Comparison of ENCODE assay signal across 8 cellular contexts in the genomic region with DNA sequence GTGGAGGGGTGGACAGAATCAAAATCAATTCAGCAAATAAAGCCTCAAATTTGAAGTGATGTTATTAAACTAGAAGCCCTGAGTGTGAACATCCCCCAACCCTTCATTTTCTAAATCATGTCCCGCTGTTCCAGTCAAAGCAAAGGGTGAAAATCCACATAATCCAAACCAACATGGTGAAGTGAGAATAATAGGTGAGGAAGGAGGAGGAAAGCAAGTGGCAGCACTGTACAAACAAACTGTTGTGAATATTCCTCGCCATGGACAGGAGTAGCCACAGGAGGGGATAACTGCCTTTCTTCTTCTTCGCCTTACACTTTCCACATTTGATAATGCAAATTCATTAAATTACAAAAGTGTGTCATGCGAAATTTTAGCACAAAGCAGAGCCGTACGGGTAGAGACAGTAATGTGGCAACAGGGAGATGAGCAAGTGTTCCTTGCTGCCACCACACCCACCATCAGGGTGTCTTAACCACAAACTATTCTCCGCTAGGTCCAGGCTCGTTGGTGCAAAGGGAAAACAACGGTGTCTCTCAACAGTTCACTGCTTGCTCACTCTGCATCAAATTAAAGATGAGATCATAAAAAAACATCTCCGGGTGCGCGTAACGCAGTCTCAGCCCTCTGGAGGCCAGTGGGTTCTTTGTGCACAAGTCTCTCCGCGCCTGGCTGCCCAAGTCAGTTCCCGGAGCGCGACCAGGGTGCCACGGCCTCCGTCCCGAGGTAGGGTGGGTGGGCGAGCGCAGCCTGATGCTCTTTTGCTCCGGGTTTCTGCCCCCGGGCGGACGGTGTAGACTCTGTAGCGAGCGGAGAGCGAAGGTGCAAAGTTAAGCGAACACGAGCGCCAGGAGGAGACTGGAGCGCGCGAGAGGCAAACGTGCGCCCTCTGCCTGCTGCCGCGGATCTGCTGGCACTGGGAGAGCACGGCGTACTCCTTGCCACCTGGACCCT. TPM values are rescaled to one million over a fixed set of nuclear protein-coding genes. Genes with fewer than 3 reads are reported as not detected.
DNase-seq lines count a peak whose midpoint lies in the region; ATAC-seq and TF ChIP-seq lines count a peak whose summit lies in the region.

No MANE protein-coding gene starts in this region.

- no peaks in the 10 kb centered on the region for H3K9me3 Mint-ChIP-seq in activated CD8-positive, alpha-beta T cell treated with anti-CD3 and anti-CD28 coated beads, Interleukin-2, amount 10 ng/mL, durations not matched to agents 7 days and 5 days (ENCODE audit: insufficient read depth)
- no peaks in the 10 kb centered on the region for H3K9me3 Mint-ChIP-seq in naive B cell

- no peaks in the 10 kb centered on the region for H4K20me1 ChIP-seq in MM.1S (ENCODE audit: insufficient read depth, low read length)

- H2AFZ ChIP-seq in MM.1S (ENCODE audit: low read length), result peak overlapping the region; percentile 71

- H3K4me2 ChIP-seq in MM.1S (ENCODE audit: low read depth, low read length), result peak overlapping the region; percentile 80

- H3K4me3 ChIP-seq in MM.1S (ENCODE audit: low read length) (peak overlapping the region; percentile 61), fibroblast of the aortic adventitia (ENCODE audit: low read depth, low read length) (peak overlapping the region; percentile 55)

- H3K4me1 ChIP-seq in MM.1S (ENCODE audit: low read length), result no peaks in the 10 kb centered on the region

- POLR2A ChIA-PET in activated CD8-positive, alpha-beta T cell treated with anti-CD3 and anti-CD28 coated beads, Interleukin-2, amount 10 ng/mL, durations not matched to agents 7 days and 5 days (lab: Charles Lee), result no interaction called here

- no peak overlapping the region for H3K9ac ChIP-seq in MM.1S (ENCODE audit: low read length)

- no peaks in the 10 kb centered on the region for H3K36me3 ChIP-seq in MM.1S (replicated peaks; ENCODE audit: insufficient read depth, low read length)

- H3F3A ChIP-seq in MM.1S (ENCODE audit: insufficient read depth, low read length), result no peaks in the 10 kb centered on the region

- H3K79me2 ChIP-seq in MM.1S (ENCODE audit: low read length), result no peaks in the 10 kb centered on the region

- no peak overlapping the region for H3K4me3 Mint-ChIP-seq in activated CD8-positive, alpha-beta T cell treated with anti-CD3 and anti-CD28 coated beads, Interleukin-2, amount 10 ng/mL, durations not matched to agents 7 days and 5 days
- H3K4me3 Mint-ChIP-seq in naive B cell, result peak overlapping the region; percentile 27 to 89 (median 77)

- no peak overlapping the region for H3K27ac Mint-ChIP-seq in activated CD8-positive, alpha-beta T cell treated with anti-CD3 and anti-CD28 coated beads, Interleukin-2, amount 10 ng/mL, durations not matched to agents 7 days and 5 days
- no peak overlapping the region for H3K27ac Mint-ChIP-seq in naive B cell

- peaks cover 4% of the 10 kb centered on the region for H3K4me1 Mint-ChIP-seq in activated CD8-positive, alpha-beta T cell treated with anti-CD3 and anti-CD28 coated beads, Interleukin-2, amount 10 ng/mL, durations not matched to agents 7 days and 5 days (ENCODE audit: low read depth)
- peaks cover 5 to 13% (median 9%) of the 10 kb centered on the region in 3 donors for H3K4me1 Mint-ChIP-seq in naive B cell

- CTCF ChIA-PET in activated CD8-positive, alpha-beta T cell treated with anti-CD3 and anti-CD28 coated beads, Interleukin-2, amount 10 ng/mL, durations not matched to agents 7 days and 5 days (lab: Charles Lee), result no interaction called here

- DNase-seq in H4 (ENCODE audit: low spot score) (peak; percentile 48), MM.1S (peak; percentile 72), fibroblast of the aortic adventitia (ENCODE audit: low read depth) (peak; percentile 38), naive B cell (peak; percentile 33), ureter (ENCODE audit: low spot score) (peak; percentile 53)
- DNase-seq in activated CD8-positive, alpha-beta T cell treated with anti-CD3 and anti-CD28 coated beads, Interleukin-2, amount 10 ng/mL, durations not matched to agents 7 days and 5 days, result peak; percentile 26
- no peak for DNase-seq in activated CD4-positive, CD25-positive, alpha-beta regulatory T cell treated with anti-CD3 and anti-CD28 coated beads, Interleukin-2, amount 50 U/mL, for 72 hours

- TF ChIP-seq CTCF in GM12873 (IDR thresholded peaks at IDR 0.05; ENCODE audit: insufficient read depth, low read depth, low read length, missing control alignments) (peak; percentile 75), MM.1S (IDR thresholded peaks at IDR 0.05; ENCODE audit: low read length) (peak; percentile 66), fibroblast of the aortic adventitia (IDR thresholded peaks at IDR 0.05; ENCODE audit: insufficient read depth, low read length) (peak; percentile 54)

- H3K27me3 Mint-ChIP-seq in activated CD8-positive, alpha-beta T cell treated with anti-CD3 and anti-CD28 coated beads, Interleukin-2, amount 10 ng/mL, durations not matched to agents 7 days and 5 days (ENCODE audit: low read depth), result peaks cover 8% of the 10 kb centered on the region
- H3K27me3 Mint-ChIP-seq in naive B cell, result peaks cover 17 to 21% (median 18%) of the 10 kb centered on the region in 3 donors

- H3K36me3 Mint-ChIP-seq in activated CD8-positive, alpha-beta T cell treated with anti-CD3 and anti-CD28 coated beads, Interleukin-2, amount 10 ng/mL, durations not matched to agents 7 days and 5 days (ENCODE audit: low read depth), result no peaks in the 10 kb centered on the region
- H3K36me3 Mint-ChIP-seq in naive B cell, result no peaks in the 10 kb centered on the region

- ATAC-seq in activated CD8-positive, alpha-beta T cell treated with anti-CD3 and anti-CD28 coated beads, Interleukin-2, amount 10 ng/mL, durations not matched to agents 7 days and 5 days, result peak; percentile 61
- ATAC-seq in naive B cell (ENCODE audit: low read depth in 2 of 2), result peak; percentile 89 to 95

- H3K9me2 ChIP-seq in MM.1S (replicated peaks; ENCODE audit: insufficient read depth, low read length), result no peaks in the 10 kb centered on the region

- no peaks in the 10 kb centered on the region for H3K27me3 ChIP-seq in MM.1S (replicated peaks; ENCODE audit: insufficient read depth, low read length)

- no peak overlapping the region for H3K27ac ChIP-seq in MM.1S (ENCODE audit: low read length)

- H3K9me3 ChIP-seq in MM.1S (replicated peaks; ENCODE audit: insufficient read depth, low read length), result no peaks in the 10 kb centered on the region

RNA-seq across cellular contexts. Expression of a gene that starts 6.7 kb away (rescaled TPM):
- total RNA-seq in H4 (2014; rRNA removed; shearing (Covaris generic)), result 1.4 and 3.6 TPM in 2 replicates
- under 1 TPM in 1 of 2 experiments, not detected in 1; 0.08 TPM for total RNA-seq in activated CD8-positive, alpha-beta T cell treated with anti-CD3 and anti-CD28 coated beads, Interleukin-2, amount 10 ng/mL, durations not matched to agents 7 days and 5 days
- 0.98 and 6.1 TPM in 2 replicates for total RNA-seq in fibroblast of the aortic adventitia (ENCODE audit: low replicate concordance)
- not detected for polyA plus RNA-seq in naive B cell (ENCODE audit: low read depth in 6 of 6)
- total RNA-seq in ureter, result 11.4 TPM
